17 cellular contexts compared by ENCODE assay signal in the genomic region with DNA sequence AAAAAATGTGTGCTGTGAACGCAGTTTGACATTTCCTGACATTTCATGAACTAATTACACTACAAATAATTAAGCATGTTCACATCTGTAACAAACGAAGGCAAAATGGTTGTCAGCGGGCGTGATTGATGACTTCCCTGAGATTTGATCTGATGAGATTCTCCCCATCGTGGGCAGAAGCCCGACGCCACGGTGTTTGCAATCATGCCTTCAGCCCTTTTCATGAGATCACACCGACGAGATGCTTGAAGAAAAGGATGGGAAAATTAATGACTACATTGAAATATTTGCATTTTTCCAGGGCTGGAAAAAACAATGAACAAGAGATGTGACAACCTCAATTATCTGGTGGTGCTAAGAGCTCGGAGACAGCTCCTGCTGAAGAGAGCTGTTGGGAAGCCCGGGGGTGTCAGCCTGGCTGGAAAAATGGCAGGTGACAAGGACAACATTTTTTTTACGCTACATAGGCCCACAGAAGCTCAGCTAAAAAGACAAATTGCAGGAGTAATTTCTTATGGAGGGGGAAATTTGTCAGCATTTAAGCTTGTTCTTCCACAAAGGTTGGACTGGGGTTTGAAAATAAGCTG.
"Had no signal": no experiment of that assay in that cellular context is flagged by ENCODE, and none has a peak within 500 bp of the region (broad histone marks: within the 10 kb centered on the region; RNA-seq: fewer than 3 reads in every experiment).

No MANE protein-coding gene starts in this region.

- H3K4me1 Mint-ChIP-seq: activated T-helper 17 cell treated with anti-CD3 and anti-CD28 coated beads, Interleukin-2, amount 50 U/mL, for 72 hours; stimulated activated naive B cell treated with anti-CD40 and anti-IgM and Interleukin-4, amounts not matched to agents 10 μg/mL and 1 μg/mL and 100 μg/mL, for 72 hours had no signal

- H3K36me3 ChIP-seq: right atrium auricular region, tibial artery, uterus had no signal

- H3K27me3 ChIP-seq: right atrium auricular region, tibial artery, uterus had no signal

- DNase-seq: activated CD4-positive, alpha-beta T cell treated with anti-CD3 and anti-CD28 coated beads, Interleukin-2, amount 50 U/mL, for 1 hour; activated CD4-positive, CD25-positive, alpha-beta regulatory T cell; activated naive CD4-positive, alpha-beta T cell treated with Interleukin-2 at 50 U/mL for 16 hours; cerebellar nuclear complex; effector CD8-positive, alpha-beta T cell; foreskin fibroblast; hippocampal formation; left ventricle myocardium superior; stimulated activated CD4-positive, alpha-beta T cell treated with anti-CD3 and anti-CD28 coated beads, Interleukin-15, amount 100 ng/mL, for 24 hours; stimulated activated CD4-positive, alpha-beta T cell treated with anti-CD3 and anti-CD28 coated beads, Interleukin-4, amount 100 ng/mL, for 1 hour; stimulated activated naive B cell treated with anti-CD40 and anti-IgM and Interleukin-4, amounts not matched to agents 10 μg/mL and 1 μg/mL and 100 μg/mL, for 72 hours; tibial artery; uterus had no signal

- H3K4me1 ChIP-seq: uterus had no signal

- H3K27ac Mint-ChIP-seq: activated T-helper 17 cell treated with anti-CD3 and anti-CD28 coated beads, Interleukin-2, amount 50 U/mL, for 72 hours; natural killer cell treated with Interleukin-12 subunit alpha and Interleukin-12 subunit beta and Interleukin-15 and Interleukin-18, amount 100 ng/mL, for 72 hours; stimulated activated naive B cell treated with anti-CD40 and anti-IgM and Interleukin-4, amounts not matched to agents 10 μg/mL and 1 μg/mL and 100 μg/mL, for 72 hours had no signal

- H3K9me3 ChIP-seq: right atrium auricular region, tibial artery, uterus had no signal

- H3K4me3 ChIP-seq: right atrium auricular region, skin epidermis, tibial artery, uterus had no signal

- H3K9me3 Mint-ChIP-seq: activated T-helper 17 cell treated with anti-CD3 and anti-CD28 coated beads, Interleukin-2, amount 50 U/mL, for 72 hours; natural killer cell treated with Interleukin-12 subunit alpha and Interleukin-12 subunit beta and Interleukin-15 and Interleukin-18, amount 100 ng/mL, for 72 hours; stimulated activated naive B cell treated with anti-CD40 and anti-IgM and Interleukin-4, amounts not matched to agents 10 μg/mL and 1 μg/mL and 100 μg/mL, for 72 hours had no signal

- H3K4me3 Mint-ChIP-seq: activated T-helper 17 cell treated with anti-CD3 and anti-CD28 coated beads, Interleukin-2, amount 50 U/mL, for 72 hours; natural killer cell treated with Interleukin-12 subunit alpha and Interleukin-12 subunit beta and Interleukin-15 and Interleukin-18, amount 100 ng/mL, for 72 hours; stimulated activated naive B cell treated with anti-CD40 and anti-IgM and Interleukin-4, amounts not matched to agents 10 μg/mL and 1 μg/mL and 100 μg/mL, for 72 hours had no signal

- H3K27me3 Mint-ChIP-seq: activated T-helper 17 cell treated with anti-CD3 and anti-CD28 coated beads, Interleukin-2, amount 50 U/mL, for 72 hours had no signal

- H3K27ac ChIP-seq: right atrium auricular region, skin epidermis, tibial artery, uterus had no signal

- H3K36me3 Mint-ChIP-seq: natural killer cell treated with Interleukin-12 subunit alpha and Interleukin-12 subunit beta and Interleukin-15 and Interleukin-18, amount 100 ng/mL, for 72 hours; stimulated activated naive B cell treated with anti-CD40 and anti-IgM and Interleukin-4, amounts not matched to agents 10 μg/mL and 1 μg/mL and 100 μg/mL, for 72 hours had no signal
